Comparison of ENCODE assay signal across 28 cellular contexts in genomic region chr5:141799507-141800167, GRCh38.
"Had no signal": no experiment of that assay in that cellular context is flagged by ENCODE, and none has a peak within 500 bp of the region (broad histone marks: within the 10 kb centered on the region; RNA-seq: fewer than 3 reads in every experiment).

No MANE protein-coding gene starts in this region.

- H3K4me3 Mint-ChIP-seq: activated CD4-positive, alpha-beta memory T cell treated with anti-CD3 and anti-CD28 coated beads for 36 hours; activated naive CD4-positive, alpha-beta T cell treated with anti-CD3 and anti-CD28 coated beads, Interleukin-2, amount 10 ng/mL, durations not matched to agents 7 days and 5 days; activated naive CD8-positive, alpha-beta T cell; activated naive CD8-positive, alpha-beta T cell treated with anti-CD3 and anti-CD28 coated beads, Interleukin-2, amount 50 U/mL, for 24 hours; brain had no signal

- H3K27me3 Mint-ChIP-seq: brain had no signal

- H3K4me3 ChIP-seq: PC-9 had no signal

- H3K27ac Mint-ChIP-seq: activated CD4-positive, alpha-beta memory T cell treated with anti-CD3 and anti-CD28 coated beads for 36 hours; activated naive CD4-positive, alpha-beta T cell treated with anti-CD3 and anti-CD28 coated beads, Interleukin-2, amount 10 ng/mL, durations not matched to agents 7 days and 5 days; activated naive CD8-positive, alpha-beta T cell; activated naive CD8-positive, alpha-beta T cell treated with anti-CD3 and anti-CD28 coated beads, Interleukin-2, amount 50 U/mL, for 24 hours had no signal

- DNase-seq: activated CD4-positive, alpha-beta memory T cell treated with anti-CD3 and anti-CD28 coated beads for 36 hours; activated CD4-positive, alpha-beta T cell treated with anti-CD3 and anti-CD28 coated beads, Interleukin-2, amount 50 U/mL, for 1 hour; activated CD8-positive, alpha-beta memory T cell treated with anti-CD3 and anti-CD28 coated beads, Interleukin-2, amount 50 U/mL, for 4 hours; activated effector memory CD4-positive, alpha-beta T cell treated with Interleukin-2 at 50 U/mL for 16 hours; activated naive CD4-positive, alpha-beta T cell treated with anti-CD3 and anti-CD28 coated beads, Interleukin-2, amount 10 ng/mL, durations not matched to agents 7 days and 5 days; activated naive CD8-positive, alpha-beta T cell treated with anti-CD3 and anti-CD28 coated beads, Interleukin-2, amount 50 U/mL, for 24 hours; activated T-cell treated with anti-CD3 and anti-CD28 coated beads for 4 hours; activated T-cell treated with anti-CD3 and anti-CD28 coated beads, Interleukin-2, amount 50 U/mL, for 48 hours; anterior cingulate cortex; caudate nucleus; Kasumi-1; KBM-7; MM.1S; MV-4-11; NCI-H1092; NCI-H1436 treated with DMSO at 0.1 percent for 48 hours; NCI-H1694 treated with DMSO at 0.1 percent for 48 hours; NCI-H2029; NCI-H345; NCI-H524 treated with DMSO at 0.1 percent for 48 hours; NK-92 treated with Interleukin-12 subunit alpha and Interleukin-12 subunit beta, amount 100 ng/mL, for 24 hours; SW 1271; T-helper 1 cell had no signal

- ATAC-seq: activated naive CD8-positive, alpha-beta T cell treated with anti-CD3 and anti-CD28 coated beads, Interleukin-2, amount 50 U/mL, for 24 hours; Right ventricle myocardium inferior had no signal

- H3K36me3 Mint-ChIP-seq: activated CD4-positive, alpha-beta memory T cell treated with anti-CD3 and anti-CD28 coated beads for 36 hours; activated naive CD4-positive, alpha-beta T cell treated with anti-CD3 and anti-CD28 coated beads, Interleukin-2, amount 10 ng/mL, durations not matched to agents 7 days and 5 days; activated naive CD8-positive, alpha-beta T cell; brain had no signal

- H3K27ac ChIP-seq: PC-9, RWPE1 had no signal

- H3K9me3 Mint-ChIP-seq: activated CD4-positive, alpha-beta memory T cell treated with anti-CD3 and anti-CD28 coated beads for 36 hours; activated naive CD4-positive, alpha-beta T cell treated with anti-CD3 and anti-CD28 coated beads, Interleukin-2, amount 10 ng/mL, durations not matched to agents 7 days and 5 days; activated naive CD8-positive, alpha-beta T cell treated with anti-CD3 and anti-CD28 coated beads, Interleukin-2, amount 50 U/mL, for 24 hours; brain had no signal

- H3K4me1 Mint-ChIP-seq: activated naive CD4-positive, alpha-beta T cell treated with anti-CD3 and anti-CD28 coated beads, Interleukin-2, amount 10 ng/mL, durations not matched to agents 7 days and 5 days; activated naive CD8-positive, alpha-beta T cell treated with anti-CD3 and anti-CD28 coated beads, Interleukin-2, amount 50 U/mL, for 24 hours had no signal
